Comparison of ENCODE assay signal across 1 cellular context in the genomic region with DNA sequence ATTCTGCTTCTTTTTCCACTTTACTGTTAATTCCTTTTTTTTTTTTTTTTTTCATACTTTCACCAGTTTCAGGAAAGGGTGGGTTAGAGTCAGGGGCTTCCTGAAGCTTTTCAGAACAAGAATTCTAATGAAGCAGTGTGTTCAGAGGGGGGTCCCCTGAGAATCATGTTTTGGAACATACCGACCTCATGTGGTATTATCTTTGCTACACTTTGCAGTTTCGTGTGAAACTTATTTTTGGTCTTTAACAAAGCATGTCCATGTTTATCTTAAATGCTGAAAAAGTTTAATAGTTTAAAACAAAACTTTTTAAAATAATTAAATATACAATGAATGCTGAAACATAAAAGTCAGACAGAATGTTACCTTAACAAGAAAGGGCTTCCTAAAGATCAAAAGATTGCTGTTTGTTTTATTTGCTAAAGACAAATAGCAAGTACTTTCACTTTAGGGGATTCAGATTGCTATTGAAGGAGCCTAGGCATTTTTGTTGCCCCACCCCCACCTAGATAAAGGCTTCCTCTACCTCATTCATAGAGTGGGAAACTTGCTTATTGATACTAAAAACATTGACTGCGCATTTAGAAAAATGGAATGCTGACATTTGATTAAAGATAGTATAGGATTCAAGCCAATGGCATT.
TF ChIP-seq lines count a peak whose summit lies in the region.

No MANE protein-coding gene starts in this region.

TF ChIP-seq in GM12878, 131 proteins besides CTCF, POLR2A, EP300 and RAD21 (continued from another document):
- TF ChIP-seq ZBTB40 (IDR thresholded peaks at IDR 0.05; ENCODE audit: borderline replicate concordance) (no peak), GATAD2B (conservative IDR thresholded peaks at IDR 0.05; ENCODE audit: low read depth) (no peak), NFIC (IDR thresholded peaks at IDR 0.05; ENCODE audit: low read depth, low read length) (0 out of 2 replicates have a peak, but pooled peaks have one; percentile 25), CEBPB (IDR thresholded peaks at IDR 0.05; ENCODE audit: borderline replicate concordance in 1 of 2, low read depth in 2 of 2, low read length in 2 of 2) (0 out of 4 replicates have a peak, but pooled peaks of 1 of the 2 experiments have one; percentile 41), SMARCA5 (IDR thresholded peaks at IDR 0.05) (no peak)
- TF ChIP-seq, protein P1, sequence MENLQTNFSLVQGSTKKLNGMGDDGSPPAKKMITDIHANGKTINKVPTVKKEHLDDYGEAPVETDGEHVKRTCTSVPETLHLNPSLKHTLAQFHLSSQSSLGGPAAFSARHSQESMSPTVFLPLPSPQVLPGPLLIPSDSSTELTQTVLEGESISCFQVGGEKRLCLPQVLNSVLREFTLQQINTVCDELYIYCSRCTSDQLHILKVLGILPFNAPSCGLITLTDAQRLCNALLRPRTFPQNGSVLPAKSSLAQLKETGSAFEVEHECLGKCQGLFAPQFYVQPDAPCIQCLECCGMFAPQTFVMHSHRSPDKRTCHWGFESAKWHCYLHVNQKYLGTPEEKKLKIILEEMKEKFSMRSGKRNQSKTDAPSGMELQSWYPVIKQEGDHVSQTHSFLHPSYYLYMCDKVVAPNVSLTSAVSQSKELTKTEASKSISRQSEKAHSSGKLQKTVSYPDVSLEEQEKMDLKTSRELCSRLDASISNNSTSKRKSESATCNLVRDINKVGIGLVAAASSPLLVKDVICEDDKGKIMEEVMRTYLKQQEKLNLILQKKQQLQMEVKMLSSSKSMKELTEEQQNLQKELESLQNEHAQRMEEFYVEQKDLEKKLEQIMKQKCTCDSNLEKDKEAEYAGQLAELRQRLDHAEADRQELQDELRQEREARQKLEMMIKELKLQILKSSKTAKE (IDR thresholded peaks at IDR 0.05; ENCODE audit: low read depth, poor library complexity, severe bottlenecking), result peak; percentile 52
TF ChIP-seq in GM12878: peak in this region for 14.
